18 cellular contexts compared by ENCODE assay signal in genomic region chr5:106154280-106154716, GRCh38.
"Had no signal": no experiment of that assay in that cellular context is flagged by ENCODE, and none has a peak within 500 bp of the region (broad histone marks: within the 10 kb centered on the region; RNA-seq: fewer than 3 reads in every experiment).

No MANE protein-coding gene starts in this region.

- H3K4me1 ChIP-seq: body of pancreas, esophagus muscularis mucosa, pancreas, upper lobe of left lung had no signal

- ATAC-seq: activated CD8-positive, alpha-beta T cell treated with anti-CD3 and anti-CD28 coated beads for 36 hours; body of pancreas; left colon; pancreas; stimulated activated naive CD8-positive, alpha-beta T cell treated with anti-CD3 and anti-CD28 coated beads, Interleukin-15, Interleukin-2, amounts not matched to agents 100 U/mL and 50 U/mL, for 24 hours had no signal

- DNase-seq: activated CD4-positive, alpha-beta T cell treated with anti-CD3 and anti-CD28 coated beads for 4 hours; activated CD8-positive, alpha-beta memory T cell treated with anti-CD3 and anti-CD28 coated beads, Interleukin-2, amount 50 U/mL, for 4 hours; activated CD8-positive, alpha-beta T cell treated with anti-CD3 and anti-CD28 coated beads for 36 hours; activated effector memory CD4-positive, alpha-beta T cell treated with anti-CD3 and anti-CD28 coated beads, Interleukin-2, amount 50 U/mL, for 16 hours; activated naive CD8-positive, alpha-beta T cell treated with anti-CD3 and anti-CD28 coated beads for 36 hours; activated T-cell treated with anti-CD3 and anti-CD28 coated beads, Interleukin-2, amount 50 U/mL, for 48 hours; amygdala; body of pancreas; caudate nucleus; immature natural killer cell; left colon; mammary epithelial cell; stimulated activated CD4-positive, alpha-beta T cell treated with anti-CD3 and anti-CD28 coated beads, Interleukin-4, amount 100 ng/mL, for 4 hours; stimulated activated CD8-positive, alpha-beta memory T cell treated with anti-CD3 and anti-CD28 coated beads, Interleukin-4, amount 100 ng/mL, for 48 hours; stimulated activated naive CD8-positive, alpha-beta T cell treated with anti-CD3 and anti-CD28 coated beads, Interleukin-15, Interleukin-2, amounts not matched to agents 100 U/mL and 50 U/mL, for 24 hours had no signal

- H3K27ac ChIP-seq: body of pancreas, esophagus muscularis mucosa, pancreas, upper lobe of left lung had no signal

- H3K4me3 ChIP-seq: body of pancreas, esophagus muscularis mucosa, pancreas, upper lobe of left lung had no signal

- H3K36me3 ChIP-seq: esophagus muscularis mucosa, pancreas, upper lobe of left lung had no signal

- H3K9me3 ChIP-seq: body of pancreas, esophagus muscularis mucosa, pancreas, upper lobe of left lung had no signal

- H3K27me3 ChIP-seq: body of pancreas, esophagus muscularis mucosa, pancreas, upper lobe of left lung had no signal
